In genomic region chr22:46388647-46389046, GRCh38 we compare ENCODE assay signal across 8 cellular contexts.
"Had no signal": no experiment of that assay in that cellular context is flagged by ENCODE, and none has a peak within 500 bp of the region (broad histone marks: within the 10 kb centered on the region; RNA-seq: fewer than 3 reads in every experiment).

No MANE protein-coding gene starts in this region.

- DNase-seq: GDM1, GF-D8 had no signal

- H3K4me3 ChIP-seq: GM12878 had no signal

- FAIRE-seq: G401.6, GM12878, GM12891, GM12892, GM18507, GM19239 had no signal

- ATAC-seq: GM12878 had no signal
